In the genomic region with DNA sequence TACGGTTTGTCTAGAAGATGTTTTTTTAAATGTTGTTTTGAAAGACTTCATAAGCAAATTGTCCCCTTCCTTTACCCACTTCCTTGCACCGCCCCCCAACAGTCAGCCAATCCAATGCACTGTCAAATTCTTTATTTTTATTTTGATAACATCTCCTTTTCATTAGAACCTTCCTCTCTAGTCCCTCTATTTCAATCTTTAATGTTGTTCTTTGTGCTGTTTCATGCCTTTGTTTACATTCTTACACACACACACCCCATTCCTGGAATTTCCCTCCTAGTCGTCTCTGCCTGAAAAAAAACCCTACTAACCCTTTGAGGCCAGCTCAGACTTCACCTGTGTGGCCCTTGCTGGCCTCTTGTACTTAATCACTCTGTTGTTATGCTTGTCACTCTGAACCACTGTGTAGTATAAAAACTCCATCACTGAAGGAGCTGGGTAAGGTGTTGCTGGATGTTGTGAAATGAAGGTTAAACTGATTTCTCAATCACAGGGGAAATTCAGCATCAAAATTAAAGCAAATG, we compare ENCODE assay signal across 10 cellular contexts.
DNase-seq lines count a peak whose midpoint lies in the region; ATAC-seq and TF ChIP-seq lines count a peak whose summit lies in the region.
"Had no signal": no experiment of that assay in that cellular context is flagged by ENCODE, and none has a peak within 500 bp of the region (broad histone marks: within the 10 kb centered on the region; RNA-seq: fewer than 3 reads in every experiment).

No MANE protein-coding gene starts in this region.

- no peak overlapping the region for H2AFZ ChIP-seq in neuronal stem cell (ENCODE audit: low read length)

- H3K4me3 ChIP-seq in DOHH2 (ENCODE audit: low read length), result peak overlapping the region; percentile 62
- H3K4me3 ChIP-seq in mesodermal cell (ENCODE audit: extremely low read depth, insufficient read depth, low read length, poor library complexity, severe bottlenecking), result no peak overlapping the region
- no peak overlapping the region for H3K4me3 ChIP-seq in neuronal stem cell (ENCODE audit: low read length in 2 of 2)

- no peak overlapping the region for H2BK12ac ChIP-seq in neuronal stem cell (ENCODE audit: low read length)

- H4K8ac ChIP-seq in neuronal stem cell (ENCODE audit: low read depth, low read length), result no peak overlapping the region

- H3K9me3 ChIP-seq in DOHH2 (ENCODE audit: control insufficient read depth, insufficient read depth, low read length), result no peaks in the 10 kb centered on the region
- H3K9me3 ChIP-seq in mesodermal cell (ENCODE audit: control insufficient read depth, low read length), result no peaks in the 10 kb centered on the region
- H3K9me3 ChIP-seq in neuronal stem cell (replicated peaks in 1 of 2; ENCODE audit: control insufficient read depth in 2 of 2, insufficient read depth in 1 of 2, low read depth in 1 of 2, low read length in 2 of 2), result no peaks in the 10 kb centered on the region

- H3K27me3 ChIP-seq in DOHH2 (ENCODE audit: control insufficient read depth, low read length) (no peaks in the 10 kb centered on the region), neuronal stem cell (ENCODE audit: control insufficient read depth in 3 of 3, insufficient read depth in 3 of 3, low read depth in 1 of 3, low read length in 3 of 3) (no peaks in the 10 kb centered on the region)

- H3K27ac ChIP-seq in DOHH2 (ENCODE audit: low read depth, low read length) (peak overlapping the region; percentile 95), mesodermal cell (ENCODE audit: low read depth, low read length, severe bottlenecking) (peak overlapping the region; percentile 16), neuronal stem cell (replicated peaks; ENCODE audit: low read length) (no peak overlapping the region)

- H3K4me3 Mint-ChIP-seq in IgD-negative memory B cell, result peak overlapping the region; percentile 21 to 93 (median 62)
- no peak overlapping the region for H3K4me3 Mint-ChIP-seq in chondrocyte (ENCODE audit: unreplicated experiment)

- H3K9me2 ChIP-seq in DOHH2 (replicated peaks; ENCODE audit: control insufficient read depth, low read length), result no peaks in the 10 kb centered on the region

- H3K4me2 ChIP-seq in DOHH2 (ENCODE audit: low read length) (peak overlapping the region; percentile 74), neuronal stem cell (ENCODE audit: insufficient read depth, low read length, poor library complexity, severe bottlenecking) (no peak overlapping the region)

- H3K4me1 ChIP-seq in DOHH2 (ENCODE audit: control insufficient read depth, low read length) (peaks cover 70% of the 10 kb centered on the region), mesodermal cell (ENCODE audit: control insufficient read depth, insufficient read depth, low read length, poor library complexity, severe bottlenecking) (no peaks in the 10 kb centered on the region), neuronal stem cell (ENCODE audit: control insufficient read depth in 2 of 2, insufficient read depth in 1 of 2, low read depth in 1 of 2, low read length in 2 of 2) (peaks cover 0 to 1% of the 10 kb centered on the region in 2 donors)

- H2AK5ac ChIP-seq in neuronal stem cell (ENCODE audit: low read depth, low read length), result no peak overlapping the region

- peaks cover 0 to 3% (median 0%) of the 10 kb centered on the region in 3 donors for H3K9me3 Mint-ChIP-seq in IgD-negative memory B cell
- no peaks in the 10 kb centered on the region for H3K9me3 Mint-ChIP-seq in chondrocyte (ENCODE audit: low read depth)

- POLR2A ChIA-PET in HEK293T (lab: Yijun Ruan, JAX), result no interaction called here

- CTCF ChIA-PET in HEK293T (lab: Yijun Ruan, JAX), result no interaction called here

- no peak overlapping the region for H2BK120ac ChIP-seq in neuronal stem cell (ENCODE audit: low read depth, low read length)

- no peak overlapping the region for H2BK15ac ChIP-seq in neuronal stem cell (ENCODE audit: low read length)

- H3K18ac ChIP-seq in neuronal stem cell (ENCODE audit: low read length), result no peak overlapping the region

- no peaks in the 10 kb centered on the region for H3K79me2 ChIP-seq in DOHH2 (ENCODE audit: control insufficient read depth, low read length)

- H3K23ac ChIP-seq in neuronal stem cell (ENCODE audit: low read depth, low read length, poor library complexity), result no peak overlapping the region

- TF ChIP-seq CTCF in DOHH2 (IDR thresholded peaks at IDR 0.05; ENCODE audit: low read depth, low read length, poor library complexity, severe bottlenecking) (no peak), chondrocyte (IDR thresholded peaks at IDR 0.05) (no peak)

- H3K36me3 ChIP-seq in DOHH2 (ENCODE audit: control insufficient read depth, low read length) (no peaks in the 10 kb centered on the region), mesodermal cell (ENCODE audit: control insufficient read depth, insufficient read depth, low read length) (no peaks in the 10 kb centered on the region), neuronal stem cell (replicated peaks in 1 of 2; ENCODE audit: control insufficient read depth in 2 of 2, insufficient read depth in 2 of 2, low read length in 2 of 2) (no peaks in the 10 kb centered on the region)

- H3K4me1 Mint-ChIP-seq in IgD-negative memory B cell, result peaks cover 58 to 64% (median 60%) of the 10 kb centered on the region in 3 donors
- peaks cover 54% of the 10 kb centered on the region for H3K4me1 Mint-ChIP-seq in chondrocyte (ENCODE audit: low read depth)

- no peak overlapping the region for H4K91ac ChIP-seq in neuronal stem cell (ENCODE audit: low read depth, low read length, poor library complexity)

- H3K27ac Mint-ChIP-seq in IgD-negative memory B cell (peak overlapping the region; percentile 79 to 98 (median 91)), chondrocyte (ENCODE audit: unreplicated experiment) (peak overlapping the region; percentile 94)

- ATAC-seq in GM21619 (IDR thresholded peaks at IDR 0.05; ENCODE audit: unreplicated experiment), result no peak

- WGBS in mesodermal cell (ENCODE audit: insufficient coverage in 2 of 2), 2 experiments, result 100% methylated on average over 1 of the region's 3 CpGs
- WGBS in neuronal stem cell (ENCODE audit: extremely low coverage in 2 of 2, insufficient read length in 2 of 2, insufficient replicate concordance in 1 of 2), 2 donors, result no CpG with 5 or more reads among the region's 3 CpGs

- H3K36me3 Mint-ChIP-seq in IgD-negative memory B cell (no peaks in the 10 kb centered on the region), chondrocyte (ENCODE audit: low read depth) (peaks cover 2% of the 10 kb centered on the region)

- no peak for DNase-seq in chondrocyte (ENCODE audit: low spot score)
- DNase-seq in NCI-H82 treated with DMSO at 0.1 percent for 48 hours (lab: John Stamatoyannopoulos, UW; ENCODE audit: unreplicated experiment), result no peak
- DNase-seq in HEK293T (ENCODE audit: extremely low spot score), result no peak
- no peak for DNase-seq in neuronal stem cell (ENCODE audit: low spot score)
- DNase-seq: activated CD4-positive, alpha-beta T cell treated with anti-CD3 and anti-CD28 coated beads for 4 hours; NCI-H2081 had no signal

- H3F3A ChIP-seq in DOHH2 (ENCODE audit: control insufficient read depth, insufficient read depth), result peaks cover 39% of the 10 kb centered on the region

- no peaks in the 10 kb centered on the region for H4K20me1 ChIP-seq in DOHH2 (ENCODE audit: control insufficient read depth, insufficient read depth, low read depth, low read length)

- no peak overlapping the region for H3K14ac ChIP-seq in neuronal stem cell (ENCODE audit: low read length)

- H2BK5ac ChIP-seq in neuronal stem cell (ENCODE audit: low read length), result no peak overlapping the region

- H3K4ac ChIP-seq in neuronal stem cell (ENCODE audit: low read length), result no peak overlapping the region

- H3K27me3 Mint-ChIP-seq in IgD-negative memory B cell (no peaks in the 10 kb centered on the region), chondrocyte (ENCODE audit: low read depth) (no peaks in the 10 kb centered on the region)

- H3K79me1 ChIP-seq in neuronal stem cell (ENCODE audit: low read depth, low read length), result no peaks in the 10 kb centered on the region

- no peak overlapping the region for H3K9ac ChIP-seq in neuronal stem cell (ENCODE audit: low read depth, low read length, poor library complexity)

TF ChIP-seq in HEK293T, 16 proteins besides CTCF, POLR2A, EP300 and RAD21:
- no peak for TF ChIP-seq L3MBTL2 (conservative IDR thresholded peaks at IDR 0.05)
- no peak for TF ChIP-seq ARNT (IDR thresholded peaks at IDR 0.05)
- no peak for TF ChIP-seq CTBP1 (IDR thresholded peaks at IDR 0.05; ENCODE audit: borderline replicate concordance)
- no peak for TF ChIP-seq BHLHE40 (IDR thresholded peaks at IDR 0.05; ENCODE audit: borderline replicate concordance)
